In the genomic region with DNA sequence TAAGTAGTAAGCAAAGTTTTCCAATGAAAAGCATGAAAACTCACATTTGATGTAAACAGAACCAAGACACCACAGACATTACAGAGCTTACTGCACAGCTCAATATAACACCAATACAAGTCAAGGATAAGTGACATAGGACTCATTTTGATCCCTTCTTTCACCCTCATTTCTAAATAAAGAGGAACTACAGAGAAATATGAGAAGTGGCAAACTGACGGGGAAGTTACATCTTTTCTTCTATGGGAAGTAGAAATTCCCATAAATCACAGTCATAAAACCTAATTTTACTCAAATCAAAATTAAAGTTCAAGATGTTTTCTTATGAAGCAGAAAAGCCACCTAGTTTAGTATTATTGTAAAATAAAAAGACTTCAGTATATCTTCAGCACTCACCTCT, we compare ENCODE assay signal across 19 cellular contexts. TPM values are rescaled to one million over a fixed set of nuclear protein-coding genes. Genes with fewer than 3 reads are reported as not detected.
DNase-seq lines count a peak whose midpoint lies in the region; ATAC-seq and TF ChIP-seq lines count a peak whose summit lies in the region.
"Had no signal": no experiment of that assay in that cellular context is flagged by ENCODE, and none has a peak within 500 bp of the region (broad histone marks: within the 10 kb centered on the region; RNA-seq: fewer than 3 reads in every experiment).

No MANE protein-coding gene starts in this region.

- peaks cover 61% of the 10 kb centered on the region for H3K4me1 Mint-ChIP-seq in CD14-positive monocyte
- peaks cover 33% of the 10 kb centered on the region for H3K4me1 Mint-ChIP-seq in dendritic cell treated with granulocyte-macrophage colony-stimulating factor and Interleukin-4, amounts not matched to agents 40 ng/mL and 50 ng/mL, for 4 days (ENCODE audit: low read depth)

- intact Hi-C loops in CD14-positive monocyte (cut with micrococcal nuclease) (no loop called here), left ventricle myocardium superior (cut with micrococcal nuclease) (no loop called here)
- intact Hi-C loops in dendritic cell treated with granulocyte-macrophage colony-stimulating factor and Interleukin-4, amounts not matched to agents 40 ng/mL and 50 ng/mL, for 4 days (cut with micrococcal nuclease) = no loop called here

- H3K9me3 Mint-ChIP-seq in CD14-positive monocyte = no peaks in the 10 kb centered on the region
- no peaks in the 10 kb centered on the region for H3K9me3 Mint-ChIP-seq in dendritic cell treated with granulocyte-macrophage colony-stimulating factor and Interleukin-4, amounts not matched to agents 40 ng/mL and 50 ng/mL, for 4 days

- no peaks in the 10 kb centered on the region for H3K27me3 Mint-ChIP-seq in CD14-positive monocyte (ENCODE audit: low read depth in 3 of 3)
- H3K27me3 Mint-ChIP-seq in dendritic cell treated with granulocyte-macrophage colony-stimulating factor and Interleukin-4, amounts not matched to agents 40 ng/mL and 50 ng/mL, for 4 days = no peaks in the 10 kb centered on the region

- H3K27ac Mint-ChIP-seq in CD14-positive monocyte = peak overlapping the region; percentile 38 to 99 (median 88)
- H3K27ac Mint-ChIP-seq in dendritic cell treated with granulocyte-macrophage colony-stimulating factor and Interleukin-4, amounts not matched to agents 40 ng/mL and 50 ng/mL, for 4 days = peak overlapping the region; percentile 68

- H3K4me3 Mint-ChIP-seq in CD14-positive monocyte = peak overlapping the region in 1 of 2 donors; percentile 84
- peak overlapping the region; percentile 34 for H3K4me3 Mint-ChIP-seq in dendritic cell treated with granulocyte-macrophage colony-stimulating factor and Interleukin-4, amounts not matched to agents 40 ng/mL and 50 ng/mL, for 4 days

- ATAC-seq in HG03439 (IDR thresholded peaks at IDR 0.05; ENCODE audit: unreplicated experiment) (no peak), left ventricle myocardium superior (no peak)
- ATAC-seq: HCT116 had no signal

- TF ChIP-seq CTCF in CD14-positive monocyte (IDR thresholded peaks at IDR 0.05) = no peak

- no peak for DNase-seq in CD14-positive monocyte (ENCODE audit: low spot score)
- DNase-seq in KBM-7 = peak; percentile 45
- DNase-seq in NOMO-1 treated with DMSO at 0.1 percent for 48 hours (lab: John Stamatoyannopoulos, UW; ENCODE audit: unreplicated experiment) = peak; percentile 78
- DNase-seq in 8988T = no peak
- DNase-seq in left ventricle myocardium superior = no peak
- DNase-seq: GM23248, IMR-90, NCI-H1092 treated with DMSO at 0.1 percent for 48 hours, NCI-H1694, NCI-H2107, NCI-H226, NCI-H526 treated with DMSO at 0.1 percent for 48 hours had no signal

- peaks cover 14 to 16% of the 10 kb centered on the region in 2 donors for H3K36me3 Mint-ChIP-seq in CD14-positive monocyte
- H3K36me3 Mint-ChIP-seq in dendritic cell treated with granulocyte-macrophage colony-stimulating factor and Interleukin-4, amounts not matched to agents 40 ng/mL and 50 ng/mL, for 4 days (ENCODE audit: low read depth) = peaks cover 46% of the 10 kb centered on the region

- in situ Hi-C loops in KBM-7 (cut with MboI; ENCODE audit: low pct_unique_long_range_greater_than_20kb, low sequenced_read_pairs) = no loop called here

RNA-seq across cellular contexts. Expression of a gene that starts 3.8 kb away (rescaled TPM):
- polyA plus RNA-seq in CD14-positive monocyte = 100 to 1,000 TPM; 226 to 288 TPM
- total RNA-seq in left ventricle myocardium superior = 39.0 TPM

RNA-seq across cellular contexts. Expression of a gene that starts 3.9 kb away (rescaled TPM):
- 10 to 100 TPM; 61.3 to 74.1 TPM for polyA plus RNA-seq in CD14-positive monocyte
- total RNA-seq in left ventricle myocardium superior = 14.7 TPM

RNA-seq across cellular contexts. Expression of a gene that starts 58.7 kb away (rescaled TPM):
- polyA plus RNA-seq in CD14-positive monocyte = not detected
- not detected for total RNA-seq in left ventricle myocardium superior
- total RNA-seq: GM23248, HT-29, IMR-90, RPMI7951, SJSA1 had no signal
- polyA plus RNA-seq: BJ, GM23248, IMR-90 had no signal

Comparison
In these comparisons a context has a peak if more than half of its experiments do, and no peak if none do; other contexts are left out.
1. DNase-seq: peak in KBM-7 (single experiment) and NOMO-1 treated with DMSO at 0.1 percent for 48 hours (single experiment); none in CD14-positive monocyte (single experiment), 8988T (single experiment) and left ventricle myocardium superior (single experiment).